Comparison of ENCODE assay signal across 8 cellular contexts in the genomic region with DNA sequence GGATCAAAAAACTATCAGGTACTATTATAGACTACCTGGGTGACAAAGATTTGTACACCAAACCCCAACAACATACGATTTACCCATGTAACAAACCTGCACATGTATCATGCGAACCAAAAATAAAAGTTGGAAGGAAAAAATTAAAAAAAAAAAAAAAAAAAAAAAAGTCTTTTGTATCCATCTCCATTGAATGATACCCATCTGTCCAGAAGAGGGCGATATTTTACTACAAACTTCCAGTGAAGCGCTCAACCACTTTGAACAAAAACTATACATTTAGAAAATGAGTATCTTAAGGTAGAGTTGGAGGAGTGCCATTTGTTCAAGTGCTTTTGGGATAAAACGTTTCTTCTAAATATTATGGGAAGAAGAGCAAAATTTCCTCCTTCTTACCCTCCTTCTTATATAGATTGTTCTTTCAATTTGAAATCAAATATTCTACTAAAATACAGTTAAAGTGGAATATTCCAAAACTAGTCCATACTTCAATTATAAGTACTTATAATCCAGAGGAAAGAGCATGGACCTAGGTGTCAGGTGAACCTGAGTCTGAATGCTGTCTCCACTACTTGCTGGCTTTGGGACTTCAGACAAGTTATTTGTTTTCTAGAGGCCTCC. TPM values are rescaled to one million over a fixed set of nuclear protein-coding genes. Genes with fewer than 3 reads are reported as not detected.
DNase-seq lines count a peak whose midpoint lies in the region; ATAC-seq lines count a peak whose summit lies in the region.

No MANE protein-coding gene starts in this region.

- no peaks in the 10 kb centered on the region for H3K9me3 Mint-ChIP-seq in activated T-helper 2 cell treated with anti-CD3 and anti-CD28 coated beads, Interferon-gamma antibody, Interleukin-2, Interleukin-4, amounts not matched to agents 10 μg/mL and 5 μg/mL and 100 μg/mL, durations not matched to agents 14 hours and 24 hours and 36 hours

- H3K4me3 Mint-ChIP-seq in activated T-helper 2 cell treated with anti-CD3 and anti-CD28 coated beads, Interferon-gamma antibody, Interleukin-2, Interleukin-4, amounts not matched to agents 10 μg/mL and 5 μg/mL and 100 μg/mL, durations not matched to agents 14 hours and 24 hours and 36 hours (ENCODE audit: low read depth), result no peak overlapping the region

- ATAC-seq in GM19395 (IDR thresholded peaks at IDR 0.05; ENCODE audit: unreplicated experiment) (no peak), GM21528 (IDR thresholded peaks at IDR 0.05; ENCODE audit: low FRiP score, unreplicated experiment) (no peak)

- peaks cover 6% of the 10 kb centered on the region for H3K4me1 Mint-ChIP-seq in activated T-helper 2 cell treated with anti-CD3 and anti-CD28 coated beads, Interferon-gamma antibody, Interleukin-2, Interleukin-4, amounts not matched to agents 10 μg/mL and 5 μg/mL and 100 μg/mL, durations not matched to agents 14 hours and 24 hours and 36 hours (ENCODE audit: low read depth)

- H3K36me3 Mint-ChIP-seq in activated T-helper 2 cell treated with anti-CD3 and anti-CD28 coated beads, Interferon-gamma antibody, Interleukin-2, Interleukin-4, amounts not matched to agents 10 μg/mL and 5 μg/mL and 100 μg/mL, durations not matched to agents 14 hours and 24 hours and 36 hours (ENCODE audit: low read depth), result peaks cover 13% of the 10 kb centered on the region

- intact Hi-C loops in activated T-helper 2 cell treated with anti-CD3 and anti-CD28 coated beads, Interferon-gamma antibody, Interleukin-2, Interleukin-4, amounts not matched to agents 10 μg/mL and 5 μg/mL and 100 μg/mL, durations not matched to agents 14 hours and 24 hours and 36 hours (cut with micrococcal nuclease), result loop anchor here (2.0 kb wide), 1 partner anchor 23 kb away; the partner anchor contains the start of gene ARL14EP

- H3K27ac Mint-ChIP-seq in activated T-helper 2 cell treated with anti-CD3 and anti-CD28 coated beads, Interferon-gamma antibody, Interleukin-2, Interleukin-4, amounts not matched to agents 10 μg/mL and 5 μg/mL and 100 μg/mL, durations not matched to agents 14 hours and 24 hours and 36 hours, result no peak overlapping the region

- H3K27me3 Mint-ChIP-seq in activated T-helper 2 cell treated with anti-CD3 and anti-CD28 coated beads, Interferon-gamma antibody, Interleukin-2, Interleukin-4, amounts not matched to agents 10 μg/mL and 5 μg/mL and 100 μg/mL, durations not matched to agents 14 hours and 24 hours and 36 hours (ENCODE audit: low read depth), result no peaks in the 10 kb centered on the region

- DNase-seq in COR-L47 (lab: John Stamatoyannopoulos, UW), result peak; percentile 20
- DNase-seq in HT-29 (ENCODE audit: low spot score), result peak; percentile 74
- peak; percentile 25 for DNase-seq in NOMO-1 treated with dmso at 0.1 percent for 144 hours (lab: John Stamatoyannopoulos, UW; ENCODE audit: unreplicated experiment)
- DNase-seq in dermis blood vessel endothelial cell, result peak; percentile 72
- DNase-seq in midbrain (lab: John Stamatoyannopoulos, UW), result peak; percentile 49
- no peak for DNase-seq in activated T-helper 2 cell treated with anti-CD3 and anti-CD28 coated beads, Interferon-gamma antibody, Interleukin-2, Interleukin-4, amounts not matched to agents 10 μg/mL and 5 μg/mL and 100 μg/mL, durations not matched to agents 14 hours and 24 hours and 36 hours (ENCODE audit: low spot score)

RNA-seq across cellular contexts. Expression of gene ARL14EP, which starts 23.3 kb away (rescaled TPM):
- total RNA-seq in HT-29 (2014; rRNA removed; shearing (Covaris generic)), result 5.5 and 5.6 TPM in 2 replicates
- 22.0 and 27.6 TPM in 2 replicates for total RNA-seq in dermis blood vessel endothelial cell
- 35.8 TPM in 2 replicates for total RNA-seq in activated T-helper 2 cell treated with anti-CD3 and anti-CD28 coated beads, Interferon-gamma antibody, Interleukin-2, Interleukin-4, amounts not matched to agents 10 μg/mL and 5 μg/mL and 100 μg/mL, durations not matched to agents 14 hours and 24 hours and 36 hours
